In the genomic region with DNA sequence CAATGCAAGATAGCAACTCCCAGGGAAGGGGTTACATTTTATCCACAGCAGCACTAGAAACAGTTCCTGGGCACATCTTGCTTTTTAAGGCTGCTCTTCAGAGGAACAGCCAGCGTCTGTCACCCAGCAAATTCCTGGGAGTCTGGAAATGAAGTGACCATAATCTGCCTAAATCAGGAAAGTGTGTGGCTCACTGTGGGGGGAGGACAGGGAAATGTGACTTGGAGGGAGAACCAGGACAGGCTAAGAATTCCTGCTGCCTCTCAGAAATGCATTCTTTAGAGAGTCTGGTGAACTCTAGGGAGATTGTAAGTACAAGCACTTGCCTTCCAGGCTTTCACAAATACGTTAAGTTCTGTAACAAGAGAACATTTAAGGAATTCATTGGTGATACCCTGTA, we compare ENCODE assay signal across 1 cellular context.
TF ChIP-seq lines count a peak whose summit lies in the region.

No MANE protein-coding gene starts in this region.

TF ChIP-seq in IMR-90, 13 proteins besides CTCF, POLR2A, EP300 and RAD21 (continued from another document):
- TF ChIP-seq, protein P1, sequence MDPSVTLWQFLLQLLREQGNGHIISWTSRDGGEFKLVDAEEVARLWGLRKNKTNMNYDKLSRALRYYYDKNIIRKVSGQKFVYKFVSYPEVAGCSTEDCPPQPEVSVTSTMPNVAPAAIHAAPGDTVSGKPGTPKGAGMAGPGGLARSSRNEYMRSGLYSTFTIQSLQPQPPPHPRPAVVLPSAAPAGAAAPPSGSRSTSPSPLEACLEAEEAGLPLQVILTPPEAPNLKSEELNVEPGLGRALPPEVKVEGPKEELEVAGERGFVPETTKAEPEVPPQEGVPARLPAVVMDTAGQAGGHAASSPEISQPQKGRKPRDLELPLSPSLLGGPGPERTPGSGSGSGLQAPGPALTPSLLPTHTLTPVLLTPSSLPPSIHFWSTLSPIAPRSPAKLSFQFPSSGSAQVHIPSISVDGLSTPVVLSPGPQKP (IDR thresholded peaks at IDR 0.05; ENCODE audit: borderline replicate concordance, low read depth, low read length), result no peak
- TF ChIP-seq CHD1 (IDR thresholded peaks at IDR 0.05; ENCODE audit: low read depth, low read length), result no peak
- no peak for TF ChIP-seq BHLHE40 (IDR thresholded peaks at IDR 0.05; ENCODE audit: low read depth, low read length)
- TF ChIP-seq RCOR1 (IDR thresholded peaks at IDR 0.05; ENCODE audit: insufficient replicate concordance, low read length), result no peak
- TF ChIP-seq, protein P2, sequence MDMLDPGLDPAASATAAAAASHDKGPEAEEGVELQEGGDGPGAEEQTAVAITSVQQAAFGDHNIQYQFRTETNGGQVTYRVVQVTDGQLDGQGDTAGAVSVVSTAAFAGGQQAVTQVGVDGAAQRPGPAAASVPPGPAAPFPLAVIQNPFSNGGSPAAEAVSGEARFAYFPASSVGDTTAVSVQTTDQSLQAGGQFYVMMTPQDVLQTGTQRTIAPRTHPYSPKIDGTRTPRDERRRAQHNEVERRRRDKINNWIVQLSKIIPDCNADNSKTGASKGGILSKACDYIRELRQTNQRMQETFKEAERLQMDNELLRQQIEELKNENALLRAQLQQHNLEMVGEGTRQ (IDR thresholded peaks at IDR 0.05; ENCODE audit: low read depth, low read length), result no peak
- no peak for TF ChIP-seq RFX5 (IDR thresholded peaks at IDR 0.05; ENCODE audit: low read depth, low read length)
- TF ChIP-seq MAZ (IDR thresholded peaks at IDR 0.05; ENCODE audit: borderline replicate concordance, low read depth, low read length), result no peak
- TF ChIP-seq FOS (IDR thresholded peaks at IDR 0.05; ENCODE audit: low read depth, low read length), result no peak
- no peak for TF ChIP-seq SMC3 (IDR thresholded peaks at IDR 0.05; ENCODE audit: low read depth, low read length)
- no peak for TF ChIP-seq NFE2L2 (IDR thresholded peaks at IDR 0.05; ENCODE audit: low read depth, low read length)
- TF ChIP-seq MAFK (IDR thresholded peaks at IDR 0.05; ENCODE audit: low read depth, low read length), result no peak
